ENCODE assay signal across 8 cellular contexts in genomic region chr14:87888136-87888999, GRCh38.
DNase-seq lines count a peak whose midpoint lies in the region; ATAC-seq and TF ChIP-seq lines count a peak whose summit lies in the region.

No MANE protein-coding gene starts in this region.

- intact Hi-C loops in CD14-positive monocyte (cut with micrococcal nuclease) = no loop called here

- H3K27ac Mint-ChIP-seq in CD14-positive monocyte = no peak overlapping the region

- no peaks in the 10 kb centered on the region for H3K36me3 Mint-ChIP-seq in CD14-positive monocyte

- H3K9me3 Mint-ChIP-seq in CD14-positive monocyte = peaks cover 0 to 3% (median 0%) of the 10 kb centered on the region in 7 donors

- peak; percentile 57 for ATAC-seq in GM18909 (IDR thresholded peaks at IDR 0.05; ENCODE audit: poor library complexity, unreplicated experiment)
- ATAC-seq in HG02870 (IDR thresholded peaks at IDR 0.05; ENCODE audit: unreplicated experiment) = no peak

- no peaks in the 10 kb centered on the region for H3K27me3 ChIP-seq in tibial nerve

- no peak for TF ChIP-seq POLR2A in erythroblast (IDR thresholded peaks at IDR 0.05; ENCODE audit: low read length)
- TF ChIP-seq POLR2A in tibial nerve (IDR thresholded peaks at IDR 0.05) = no peak

- peaks cover 0 to 3% (median 2%) of the 10 kb centered on the region in 3 donors for H3K27me3 Mint-ChIP-seq in CD14-positive monocyte (ENCODE audit: low read depth in 3 of 3)

- peak; percentile 49 for TF ChIP-seq CTCF in CD14-positive monocyte (IDR thresholded peaks at IDR 0.05)
- TF ChIP-seq CTCF in tibial nerve (IDR thresholded peaks at IDR 0.05) = peak in 4 of 5 experiments; percentile 9 to 25 (median 21)

- peak overlapping the region in 1 of 4 donors; percentile 51 for H3K27ac ChIP-seq in tibial nerve

- H3K9me3 ChIP-seq in tibial nerve = no peaks in the 10 kb centered on the region

- peak overlapping the region in 1 of 4 donors; percentile 22 for H3K4me3 ChIP-seq in tibial nerve

- no peaks in the 10 kb centered on the region for H3K36me3 ChIP-seq in tibial nerve

- no peaks in the 10 kb centered on the region for H3K4me1 Mint-ChIP-seq in CD14-positive monocyte

- no peaks in the 10 kb centered on the region for H3K4me1 ChIP-seq in tibial nerve

- 58 to 60% methylated on average over 20 of the region's 20 CpGs for WGBS in tibial nerve, 2 donors

- DNase-seq in CD14-positive monocyte (ENCODE audit: low spot score) = no peak
- peak; percentile 2 for DNase-seq in NCI-H2227 treated with DMSO at 0.1 percent for 48 hours (lab: John Stamatoyannopoulos, UW)
- DNase-seq in erythroblast (lab: John Stamatoyannopoulos, UW) = peak; percentile 30 to 50
- peak; percentile 27 to 46 for DNase-seq in tibial nerve (ENCODE audit: low spot score in 2 of 2)
- no peak for DNase-seq in dermis blood vessel endothelial cell
- no peak for DNase-seq in middle frontal gyrus (ENCODE audit: extremely low spot score, low spot score)

- H3K4me3 Mint-ChIP-seq in CD14-positive monocyte = no peak overlapping the region

- TF ChIP-seq EP300 in tibial nerve (IDR thresholded peaks at IDR 0.05) = no peak

Comparison
In these comparisons a context has a peak if more than half of its experiments do, and no peak if none do; other contexts are left out.
1. DNase-seq: peak in NCI-H2227 treated with DMSO at 0.1 percent for 48 hours (single experiment), erythroblast (2 of 2) and tibial nerve (2 of 2); none in CD14-positive monocyte (single experiment), dermis blood vessel endothelial cell (single experiment) and middle frontal gyrus (single experiment).